In genomic region chr5:91271999-91272398, GRCh38 we compare ENCODE assay signal across 17 cellular contexts.
DNase-seq lines count a peak whose midpoint lies in the region; ATAC-seq and TF ChIP-seq lines count a peak whose summit lies in the region.
"Had no signal": no experiment of that assay in that cellular context is flagged by ENCODE, and none has a peak within 500 bp of the region (broad histone marks: within the 10 kb centered on the region; RNA-seq: fewer than 3 reads in every experiment).

No MANE protein-coding gene starts in this region.

- no peaks in the 10 kb centered on the region for H3K27me3 Mint-ChIP-seq in activated T-helper 17 cell treated with anti-CD3 and anti-CD28 coated beads, Interleukin-2, amount 50 U/mL, for 72 hours
- H3K27me3 Mint-ChIP-seq: CD4-positive, alpha-beta T cell had no signal

- no peak overlapping the region for H3K4me2 ChIP-seq in SK-N-SH

- no peak for TF ChIP-seq EP300 in SK-N-SH (IDR thresholded peaks at IDR 0.05; ENCODE audit: borderline replicate concordance in 1 of 2, low read depth in 1 of 2, low read length in 1 of 2)

- H3K79me2 ChIP-seq in SK-N-SH (ENCODE audit: insufficient read depth) = no peaks in the 10 kb centered on the region

- H3K4me1 Mint-ChIP-seq in activated T-helper 17 cell treated with anti-CD3 and anti-CD28 coated beads, Interleukin-2, amount 50 U/mL, for 72 hours = peaks cover 13% of the 10 kb centered on the region

- no peaks in the 10 kb centered on the region for H3K9me2 ChIP-seq in SK-N-SH

- no peaks in the 10 kb centered on the region for H4K20me1 ChIP-seq in SK-N-SH (ENCODE audit: insufficient read depth)

- ATAC-seq in GM18907 (IDR thresholded peaks at IDR 0.05; ENCODE audit: unreplicated experiment) = peak; percentile 66
- peak; percentile 65 for ATAC-seq in GM21723 (IDR thresholded peaks at IDR 0.05; ENCODE audit: unreplicated experiment)
- ATAC-seq in HG03108 (IDR thresholded peaks at IDR 0.05; ENCODE audit: unreplicated experiment) = peak; percentile 61
- ATAC-seq in activated T-helper 17 cell treated with anti-CD3 and anti-CD28 coated beads, Interleukin-2, amount 50 U/mL, for 72 hours (replicated peaks) = peak; percentile 31
- no peak for ATAC-seq in esophagus mucosa
- ATAC-seq: SK-N-SH treated with all-trans-retinoic acid at 6 μM for 48 hours had no signal

- no peaks in the 10 kb centered on the region for H3F3A ChIP-seq in SK-N-SH (replicated peaks; ENCODE audit: insufficient read depth)

- POLR2A ChIA-PET in SK-N-SH (lab: Yijun Ruan, JAX) = no interaction called here

- H3K36me3 ChIP-seq in SK-N-SH (replicated peaks in 1 of 2; ENCODE audit: control insufficient read depth in 1 of 2, insufficient read depth in 2 of 2, low read length in 1 of 2) = no peaks in the 10 kb centered on the region
- H3K36me3 ChIP-seq: upper lobe of left lung had no signal

- TF ChIP-seq CTCF in SK-N-SH (IDR thresholded peaks at IDR 0.05) = no peak

- H3K4me3 Mint-ChIP-seq in activated T-helper 17 cell treated with anti-CD3 and anti-CD28 coated beads, Interleukin-2, amount 50 U/mL, for 72 hours = no peak overlapping the region
- H3K4me3 Mint-ChIP-seq: CD4-positive, alpha-beta T cell; nephron had no signal

- no peak overlapping the region for H3K27ac ChIP-seq in SK-N-SH (ENCODE audit: low read depth in 2 of 2, low read length in 1 of 2)
- H3K27ac ChIP-seq: upper lobe of left lung had no signal

- H3K9ac ChIP-seq in SK-N-SH = no peak overlapping the region

- H3K9me3 ChIP-seq in SK-N-SH = no peaks in the 10 kb centered on the region
- H3K9me3 ChIP-seq: upper lobe of left lung had no signal

- no peaks in the 10 kb centered on the region for H3K27me3 ChIP-seq in SK-N-SH (ENCODE audit: insufficient read depth)
- H3K27me3 ChIP-seq: upper lobe of left lung had no signal

- no peak for TF ChIP-seq RAD21 in SK-N-SH (IDR thresholded peaks at IDR 0.05; ENCODE audit: low read length)

- no peak overlapping the region for H2AFZ ChIP-seq in SK-N-SH (ENCODE audit: low read depth)

- no peak overlapping the region for H3K4me3 ChIP-seq in SK-N-SH (ENCODE audit: low read depth in 2 of 2, low read length in 1 of 2)
- H3K4me3 ChIP-seq: upper lobe of left lung had no signal

- H3K27ac Mint-ChIP-seq in activated T-helper 17 cell treated with anti-CD3 and anti-CD28 coated beads, Interleukin-2, amount 50 U/mL, for 72 hours = no peak overlapping the region
- H3K27ac Mint-ChIP-seq: CD4-positive, alpha-beta T cell; nephron had no signal

- H3K4me1 ChIP-seq in SK-N-SH (ENCODE audit: control insufficient read depth in 1 of 2, insufficient read depth in 2 of 2, low read depth in 1 of 2, low read length in 1 of 2) = no peaks in the 10 kb centered on the region; a peak in 1 of 4 replicates
- H3K4me1 ChIP-seq: upper lobe of left lung had no signal

- no peaks in the 10 kb centered on the region for H3K9me3 Mint-ChIP-seq in activated T-helper 17 cell treated with anti-CD3 and anti-CD28 coated beads, Interleukin-2, amount 50 U/mL, for 72 hours
- H3K9me3 Mint-ChIP-seq: CD4-positive, alpha-beta T cell had no signal

- DNase-seq in NCI-H748 (lab: John Stamatoyannopoulos, UW; ENCODE audit: unreplicated experiment) (no peak), SK-N-SH (no peak), superior temporal gyrus (ENCODE audit: extremely low spot score) (no peak)
- DNase-seq: activated CD4-positive, CD25-positive, alpha-beta regulatory T cell treated with anti-CD3 and anti-CD28 coated beads, Interleukin-2, amount 50 U/mL, for 72 hours; activated naive CD4-positive, alpha-beta T cell treated with Interleukin-2 at 50 U/mL for 16 hours; CD4-positive, alpha-beta T cell; kidney; NCI-H1092; NCI-H524 treated with DMSO at 0.1 percent for 48 hours; upper lobe of left lung had no signal

- H3K36me3 Mint-ChIP-seq in activated T-helper 17 cell treated with anti-CD3 and anti-CD28 coated beads, Interleukin-2, amount 50 U/mL, for 72 hours (ENCODE audit: low read depth) = peaks cover 5% of the 10 kb centered on the region

- CTCF ChIA-PET in SK-N-SH (lab: Yijun Ruan, JAX) = interaction anchor here (1.1 to 1.8 kb wide), 2 partner anchors 46 to 340 kb away, joined by 3 to 5 read pairs; no protein-coding TSS in a partner anchor

TF ChIP-seq in SK-N-SH, 30 proteins besides CTCF, POLR2A, EP300 and RAD21:
- TF ChIP-seq SMC3 (IDR thresholded peaks at IDR 0.05; ENCODE audit: low read depth, low read length) (no peak), IRF3 (IDR thresholded peaks at IDR 0.05; ENCODE audit: low read depth, low read length) (no peak), CHD2 (IDR thresholded peaks at IDR 0.05; ENCODE audit: low read length, partially characterized antibody) (no peak), ELF1 (IDR thresholded peaks at IDR 0.05) (no peak), POLR2AphosphoS5 (IDR thresholded peaks at IDR 0.05; ENCODE audit: low read depth, low read length) (no peak), ZBTB33 (IDR thresholded peaks at IDR 0.05; ENCODE audit: borderline replicate concordance, low read depth) (no peak), JUND (IDR thresholded peaks at IDR 0.05) (no peak)
